ENCODE assay signal across 14 cellular contexts in genomic region chr11:2776351-2777061, GRCh38.
DNase-seq lines count a peak whose midpoint lies in the region; ATAC-seq and TF ChIP-seq lines count a peak whose summit lies in the region.
"Had no signal": no experiment of that assay in that cellular context is flagged by ENCODE, and none has a peak within 500 bp of the region (broad histone marks: within the 10 kb centered on the region; RNA-seq: fewer than 3 reads in every experiment).

No MANE protein-coding gene starts in this region.

- ATAC-seq in activated B cell treated with CpG ODN at 0.5 μM for 24 hours (ENCODE audit: low read depth) (no peak), GM21723 (IDR thresholded peaks at IDR 0.05; ENCODE audit: unreplicated experiment) (no peak)
- ATAC-seq: gastroesophageal sphincter; stimulated activated effector memory CD8-positive, alpha-beta T cell treated with anti-CD3 and anti-CD28 coated beads, Interleukin-12 subunit alpha, Interleukin-12 subunit beta, amount 100 ng/mL, for 72 hours had no signal

- TF ChIP-seq POLR2A in spleen (IDR thresholded peaks at IDR 0.05), result no peak

- no peak overlapping the region for H3K4me3 ChIP-seq in spleen
- H3K4me3 ChIP-seq: gastroesophageal sphincter had no signal

- intact Hi-C loops in activated B cell treated with CpG ODN at 0.5 μM for 24 hours (cut with micrococcal nuclease), result no loop called here
- intact Hi-C loops in spleen (cut with DNase I; ENCODE audit: low total_unique reads), result no loop called here

- POLR2A ChIA-PET in activated B cell treated with CpG ODN at 0.5 μM for 24 hours (lab: Charles Lee), result no interaction called here

- DNase-seq in activated gamma-delta T cell treated with Interleukin-2 at 50 U/mL for 16 hours (peak; percentile 2), activated gamma-delta T cell (lab: John Stamatoyannopoulos, UW) (no peak), activated B cell treated with CpG ODN at 0.5 μM for 24 hours (peak; percentile 12), islet precursor cell (peak; percentile 54), spleen (peak; percentile 61), HPDE6-E6E7 (ENCODE audit: extremely low spot score) (no peak), ecto neural progenitor cell (ENCODE audit: low spot score) (no peak)
- DNase-seq: DMS153; effector CD4-positive, alpha-beta T cell; NCI-H2107 had no signal

- H3K36me3 Mint-ChIP-seq in activated B cell treated with CpG ODN at 0.5 μM for 24 hours (ENCODE audit: low read depth), result peaks cover 16% of the 10 kb centered on the region
- H3K36me3 Mint-ChIP-seq: stimulated activated effector memory CD8-positive, alpha-beta T cell treated with anti-CD3 and anti-CD28 coated beads, Interleukin-12 subunit alpha, Interleukin-12 subunit beta, amount 100 ng/mL, for 72 hours had no signal

- H3K9me3 Mint-ChIP-seq in activated B cell treated with CpG ODN at 0.5 μM for 24 hours, result no peaks in the 10 kb centered on the region
- H3K9me3 Mint-ChIP-seq: stimulated activated effector memory CD8-positive, alpha-beta T cell treated with anti-CD3 and anti-CD28 coated beads, Interleukin-12 subunit alpha, Interleukin-12 subunit beta, amount 100 ng/mL, for 72 hours had no signal

- no peak overlapping the region for H3K27ac Mint-ChIP-seq in activated B cell treated with CpG ODN at 0.5 μM for 24 hours
- H3K27ac Mint-ChIP-seq: stimulated activated effector memory CD8-positive, alpha-beta T cell treated with anti-CD3 and anti-CD28 coated beads, Interleukin-12 subunit alpha, Interleukin-12 subunit beta, amount 100 ng/mL, for 72 hours had no signal

- 91 to 95% (median 93%) methylated on average over 11 to 19 of the region's 19 CpGs for WGBS in spleen, 5 donors

- H3K27ac ChIP-seq in spleen, result no peak overlapping the region
- H3K27ac ChIP-seq: neutrophil had no signal

- TF ChIP-seq CTCF in activated B cell treated with CpG ODN at 0.5 μM for 24 hours (IDR thresholded peaks at IDR 0.05) (no peak), spleen (IDR thresholded peaks at IDR 0.05 in 8 of 11, conservative IDR thresholded peaks at IDR 0.05 in 3 of 11) (no peak)

- peaks cover 12 to 42% (median 38%) of the 10 kb centered on the region in 6 donors for H3K4me1 ChIP-seq in spleen

- H3K27me3 Mint-ChIP-seq in activated B cell treated with CpG ODN at 0.5 μM for 24 hours, result no peaks in the 10 kb centered on the region

- CTCF ChIA-PET in activated B cell treated with CpG ODN at 0.5 μM for 24 hours (lab: Charles Lee), result no interaction called here

- no peaks in the 10 kb centered on the region for H3K4me1 Mint-ChIP-seq in activated B cell treated with CpG ODN at 0.5 μM for 24 hours

- peaks cover 0 to 6% (median 0%) of the 10 kb centered on the region in 7 donors for H3K27me3 ChIP-seq in spleen (replicated peaks in 1 of 7)
- H3K27me3 ChIP-seq: gastroesophageal sphincter had no signal

- H3K4me3 Mint-ChIP-seq in activated B cell treated with CpG ODN at 0.5 μM for 24 hours, result no peak overlapping the region
- H3K4me3 Mint-ChIP-seq: stimulated activated effector memory CD8-positive, alpha-beta T cell treated with anti-CD3 and anti-CD28 coated beads, Interleukin-12 subunit alpha, Interleukin-12 subunit beta, amount 100 ng/mL, for 72 hours had no signal

- peaks cover 0 to 42% (median 0%) of the 10 kb centered on the region in 6 donors for H3K36me3 ChIP-seq in spleen
- H3K36me3 ChIP-seq: gastroesophageal sphincter had no signal

- no peaks in the 10 kb centered on the region for H3K9me3 ChIP-seq in spleen
- H3K9me3 ChIP-seq: gastroesophageal sphincter, neutrophil had no signal

Comparison
In these comparisons a context has a peak if more than half of its experiments do, and no peak if none do; other contexts are left out.
1. DNase-seq: peak in activated gamma-delta T cell treated with Interleukin-2 at 50 U/mL for 16 hours (single experiment), activated B cell treated with CpG ODN at 0.5 μM for 24 hours (single experiment), islet precursor cell (single experiment) and spleen (single experiment); none in activated gamma-delta T cell (single experiment), HPDE6-E6E7 (single experiment) and ecto neural progenitor cell (single experiment).